In genomic region chr13:109151696-109152095, GRCh38 we compare ENCODE assay signal across 18 cellular contexts.
"Had no signal": no experiment of that assay in that cellular context is flagged by ENCODE, and none has a peak within 500 bp of the region (broad histone marks: within the 10 kb centered on the region; RNA-seq: fewer than 3 reads in every experiment).

No MANE protein-coding gene starts in this region.

- H3K27me3 ChIP-seq: esophagus muscularis mucosa, neutrophil, tibial artery had no signal

- H3K27ac ChIP-seq: heart right ventricle, neutrophil, tibial artery, VCaP had no signal

- H3K27ac Mint-ChIP-seq: activated CD4-positive, alpha-beta T cell treated with anti-CD3 and anti-CD28 coated beads for 36 hours; activated naive CD8-positive, alpha-beta T cell treated with anti-CD3 and anti-CD28 coated beads, Interleukin-2, amount 50 U/mL, for 24 hours; activated T-helper 1 cell treated with anti-CD3 and anti-CD28 coated beads, Interleukin-12 subunit alpha, Interleukin-12 subunit beta, Interleukin-2, Interleukin-4 antibody, amounts not matched to agents 30 ng/mL and 10 ng/mL and 1 ng/mL, durations not matched to agents 14 hours and 24 hours and 36 hours; T-cell had no signal

- H3K4me3 ChIP-seq: esophagus muscularis mucosa, heart right ventricle, tibial artery had no signal

- H3K9me3 Mint-ChIP-seq: activated naive CD8-positive, alpha-beta T cell treated with anti-CD3 and anti-CD28 coated beads, Interleukin-2, amount 50 U/mL, for 24 hours; activated T-helper 1 cell treated with anti-CD3 and anti-CD28 coated beads, Interleukin-12 subunit alpha, Interleukin-12 subunit beta, Interleukin-2, Interleukin-4 antibody, amounts not matched to agents 30 ng/mL and 10 ng/mL and 1 ng/mL, durations not matched to agents 14 hours and 24 hours and 36 hours; naive B cell; T-cell had no signal

- H3K9me3 ChIP-seq: esophagus muscularis mucosa, heart right ventricle, neutrophil, tibial artery had no signal

- H3K36me3 Mint-ChIP-seq: naive B cell, T-cell had no signal

- ATAC-seq: activated CD4-positive, alpha-beta T cell treated with anti-CD3 and anti-CD28 coated beads for 36 hours; activated naive CD8-positive, alpha-beta T cell treated with anti-CD3 and anti-CD28 coated beads, Interleukin-2, amount 50 U/mL, for 24 hours; heart right ventricle; T-cell had no signal

- H3K4me1 Mint-ChIP-seq: activated CD4-positive, alpha-beta T cell treated with anti-CD3 and anti-CD28 coated beads for 36 hours; activated naive CD8-positive, alpha-beta T cell treated with anti-CD3 and anti-CD28 coated beads, Interleukin-2, amount 50 U/mL, for 24 hours; naive B cell; T-cell had no signal

- H3K4me3 Mint-ChIP-seq: activated CD4-positive, alpha-beta T cell treated with anti-CD3 and anti-CD28 coated beads for 36 hours; activated naive CD8-positive, alpha-beta T cell treated with anti-CD3 and anti-CD28 coated beads, Interleukin-2, amount 50 U/mL, for 24 hours; activated T-helper 1 cell treated with anti-CD3 and anti-CD28 coated beads, Interleukin-12 subunit alpha, Interleukin-12 subunit beta, Interleukin-2, Interleukin-4 antibody, amounts not matched to agents 30 ng/mL and 10 ng/mL and 1 ng/mL, durations not matched to agents 14 hours and 24 hours and 36 hours; naive B cell; T-cell had no signal

- DNase-seq: activated CD4-positive, alpha-beta T cell treated with anti-CD3 and anti-CD28 coated beads for 36 hours; activated naive CD4-positive, alpha-beta T cell treated with Interleukin-2 at 50 U/mL for 16 hours; activated naive CD8-positive, alpha-beta T cell treated with anti-CD3 and anti-CD28 coated beads, Interleukin-2, amount 50 U/mL, for 24 hours; central memory CD4-positive, alpha-beta T cell; cortex of kidney; effector memory CD4-positive, alpha-beta T cell; heart right ventricle; midbrain; naive B cell; posterior cingulate gyrus; small intestine; T-cell; T1000; tibial artery had no signal

- H3K36me3 ChIP-seq: esophagus muscularis mucosa, heart right ventricle, neutrophil, tibial artery had no signal
